9 cellular contexts compared by ENCODE assay signal in genomic region chr12:64681200-64682052, GRCh38.
DNase-seq lines count a peak whose midpoint lies in the region; ATAC-seq, FAIRE-seq and TF ChIP-seq lines count a peak whose summit lies in the region.
"Had no signal": no experiment of that assay in that cellular context is flagged by ENCODE, and none has a peak within 500 bp of the region (broad histone marks: within the 10 kb centered on the region; RNA-seq: fewer than 3 reads in every experiment).

No MANE protein-coding gene starts in this region.

- H3K4me3 Mint-ChIP-seq in activated naive CD8-positive, alpha-beta T cell treated with anti-CD3 and anti-CD28 coated beads, Interleukin-2, amount 50 U/mL, for 24 hours = no peak overlapping the region

- H3K36me3 Mint-ChIP-seq in activated naive CD8-positive, alpha-beta T cell treated with anti-CD3 and anti-CD28 coated beads, Interleukin-2, amount 50 U/mL, for 24 hours (ENCODE audit: low read depth) = peaks cover 24% of the 10 kb centered on the region

- H3K27me3 ChIP-seq in rectal smooth muscle tissue (ENCODE audit: control insufficient read depth, insufficient read depth, low read length) (no peaks in the 10 kb centered on the region), prostate gland (replicated peaks; ENCODE audit: insufficient read depth) (no peaks in the 10 kb centered on the region)

- H3K4me1 ChIP-seq in rectal smooth muscle tissue (ENCODE audit: control insufficient read depth, insufficient read depth, low read length) = peaks cover 22% of the 10 kb centered on the region
- H3K4me1 ChIP-seq in prostate gland (replicated peaks) = no peaks in the 10 kb centered on the region

- no peak overlapping the region for H3K9ac ChIP-seq in rectal smooth muscle tissue (ENCODE audit: low read length)

- DNase-seq in activated naive CD8-positive, alpha-beta T cell treated with anti-CD3 and anti-CD28 coated beads, Interleukin-2, amount 50 U/mL, for 24 hours = no peak
- DNase-seq in COLO668 (lab: John Stamatoyannopoulos, UW; ENCODE audit: unreplicated experiment) (no peak), frontal cortex (ENCODE audit: low spot score in 2 of 2) (no peak), prostate gland (ENCODE audit: low spot score) (no peak)
- DNase-seq: NCI-H226 had no signal

- TF ChIP-seq CTCF in prostate gland (IDR thresholded peaks at IDR 0.05) = no peak

- H3K36me3 ChIP-seq in rectal smooth muscle tissue (ENCODE audit: control insufficient read depth, insufficient read depth, low read length) (peaks cover 7% of the 10 kb centered on the region), prostate gland (no peaks in the 10 kb centered on the region)

- H3K9me3 Mint-ChIP-seq in activated naive CD8-positive, alpha-beta T cell treated with anti-CD3 and anti-CD28 coated beads, Interleukin-2, amount 50 U/mL, for 24 hours = peaks cover 4% of the 10 kb centered on the region

- H3K27ac ChIP-seq in rectal smooth muscle tissue (ENCODE audit: low read depth, low read length) (peak overlapping the region; percentile 80), prostate gland (no peak overlapping the region)

- H3K27me3 Mint-ChIP-seq in activated naive CD8-positive, alpha-beta T cell treated with anti-CD3 and anti-CD28 coated beads, Interleukin-2, amount 50 U/mL, for 24 hours = no peaks in the 10 kb centered on the region

- intact Hi-C loops in prostate gland (cut with DNase I) = no loop called here

- no peak for FAIRE-seq in frontal cortex (lab: Jason Lieb, UNC)

- ATAC-seq in GM18505 (IDR thresholded peaks at IDR 0.05; ENCODE audit: unreplicated experiment) (peak; percentile 54), HG02885 (IDR thresholded peaks at IDR 0.05; ENCODE audit: poor library complexity, unreplicated experiment) (peak; percentile 58), HG03342 (IDR thresholded peaks at IDR 0.05; ENCODE audit: unreplicated experiment) (no peak)
- ATAC-seq in activated naive CD8-positive, alpha-beta T cell treated with anti-CD3 and anti-CD28 coated beads, Interleukin-2, amount 50 U/mL, for 24 hours = peak; percentile 43

- peaks cover 96% of the 10 kb centered on the region for H3K4me1 Mint-ChIP-seq in activated naive CD8-positive, alpha-beta T cell treated with anti-CD3 and anti-CD28 coated beads, Interleukin-2, amount 50 U/mL, for 24 hours

- WGBS in prostate gland = 82% methylated on average over 5 of the region's 5 CpGs

- H3K9me3 ChIP-seq in prostate gland = no peaks in the 10 kb centered on the region

- H3K4me3 ChIP-seq in rectal smooth muscle tissue (ENCODE audit: low read length) (no peak overlapping the region), prostate gland (no peak overlapping the region)

- TF ChIP-seq POLR2A in GM18505 (IDR thresholded peaks at IDR 0.05; ENCODE audit: borderline replicate concordance, extremely low read depth, insufficient read depth, insufficient read length) (no peak), prostate gland (IDR thresholded peaks at IDR 0.05) (no peak)

- H3K27ac Mint-ChIP-seq in activated naive CD8-positive, alpha-beta T cell treated with anti-CD3 and anti-CD28 coated beads, Interleukin-2, amount 50 U/mL, for 24 hours = peak overlapping the region; percentile 67
